Comparison of ENCODE assay signal across 8 cellular contexts in genomic region chr18:805755-806110, GRCh38. TPM values are rescaled to one million over a fixed set of nuclear protein-coding genes. Genes with fewer than 3 reads are reported as not detected.
DNase-seq lines count a peak whose midpoint lies in the region; ATAC-seq and TF ChIP-seq lines count a peak whose summit lies in the region.

No MANE protein-coding gene starts in this region.

- no peaks in the 10 kb centered on the region for H3K9me3 ChIP-seq in CD4-positive, alpha-beta T cell (ENCODE audit: control insufficient read depth, low read length)

- H3K27me3 Mint-ChIP-seq in CD4-positive, alpha-beta T cell: no peaks in the 10 kb centered on the region
- no peaks in the 10 kb centered on the region for H3K27me3 Mint-ChIP-seq in central memory CD8-positive, alpha-beta T cell

- no peaks in the 10 kb centered on the region for H3K27me3 ChIP-seq in CD4-positive, alpha-beta T cell (ENCODE audit: control insufficient read depth, insufficient read depth, low read length)

- H3K27ac ChIP-seq in CD4-positive, alpha-beta T cell (ENCODE audit: low read depth, low read length): no peak overlapping the region

- intact Hi-C loops in CD4-positive, alpha-beta T cell (cut with DNase I, micrococcal nuclease): loop anchor here in 1 of 2 experiments (5.0 kb wide), 1 partner anchor 43 kb away; no protein-coding TSS in a partner anchor

- peaks cover 78% of the 10 kb centered on the region for H3K4me1 Mint-ChIP-seq in CD4-positive, alpha-beta T cell (ENCODE audit: low read depth)
- peaks cover 59% of the 10 kb centered on the region for H3K4me1 Mint-ChIP-seq in central memory CD8-positive, alpha-beta T cell

- no peaks in the 10 kb centered on the region for H3K36me3 Mint-ChIP-seq in CD4-positive, alpha-beta T cell (ENCODE audit: low read depth)
- no peaks in the 10 kb centered on the region for H3K36me3 Mint-ChIP-seq in central memory CD8-positive, alpha-beta T cell (ENCODE audit: insufficient read depth)

- DNase-seq in CD4-positive, alpha-beta T cell: no peak
- no peak for DNase-seq in central memory CD8-positive, alpha-beta T cell (ENCODE audit: low spot score in 2 of 2)
- no peak for DNase-seq in stimulated activated CD4-positive, alpha-beta T cell treated with anti-CD3 and anti-CD28 coated beads, Interleukin-1b, Interleukin-23, amount 100 ng/mL, for 48 hours
- DNase-seq in UCSD-AML1 (lab: John Stamatoyannopoulos, UW; ENCODE audit: unreplicated experiment) (no peak), SKM-1 treated with dmso at 0.1 percent for 144 hours (lab: John Stamatoyannopoulos, UW; ENCODE audit: unreplicated experiment) (no peak)

- ATAC-seq in CD4-positive, alpha-beta T cell (ENCODE audit: poor library complexity): no peak
- ATAC-seq in GM19324 (IDR thresholded peaks at IDR 0.05; ENCODE audit: low FRiP score, unreplicated experiment) (peak; percentile 16), HG03139 (IDR thresholded peaks at IDR 0.05; ENCODE audit: unreplicated experiment) (peak; percentile 26), esophagus mucosa (no peak)
- ATAC-seq in central memory CD8-positive, alpha-beta T cell (replicated peaks; ENCODE audit: extremely low read depth, poor library complexity, severe bottlenecking): no peak

- TF ChIP-seq CTCF in CD4-positive, alpha-beta T cell (IDR thresholded peaks at IDR 0.05): no peak

- POLR2A ChIA-PET in CD4-positive, alpha-beta T cell (lab: Charles Lee): interaction anchor here (1.0 kb wide), 1 partner anchor 25 kb away, joined by 4 read pairs; no protein-coding TSS in a partner anchor

- H3K4me3 Mint-ChIP-seq in CD4-positive, alpha-beta T cell: peak overlapping the region; percentile 75
- H3K4me3 Mint-ChIP-seq in central memory CD8-positive, alpha-beta T cell: peak overlapping the region; percentile 48

- CTCF ChIA-PET in CD4-positive, alpha-beta T cell (lab: Charles Lee): no interaction called here

- no peaks in the 10 kb centered on the region for H3K9me3 Mint-ChIP-seq in CD4-positive, alpha-beta T cell
- no peaks in the 10 kb centered on the region for H3K9me3 Mint-ChIP-seq in central memory CD8-positive, alpha-beta T cell

- peak overlapping the region; percentile 25 for H3K27ac Mint-ChIP-seq in CD4-positive, alpha-beta T cell
- no peak overlapping the region for H3K27ac Mint-ChIP-seq in central memory CD8-positive, alpha-beta T cell (ENCODE audit: low read depth)

RNA-seq across cellular contexts. Expression of gene YES1, which starts 6.3 kb away (rescaled TPM):
- total RNA-seq in CD4-positive, alpha-beta T cell: 10 to 100 TPM; 17.6 to 19.8 TPM
- 49.7 TPM for total RNA-seq in esophagus mucosa

Comparison
In these comparisons a context has a peak if more than half of its experiments do, and no peak if none do; other contexts are left out.
1. ATAC-seq: peak in GM19324 (single experiment) and HG03139 (single experiment); none in CD4-positive, alpha-beta T cell (single experiment), central memory CD8-positive, alpha-beta T cell (single experiment) and esophagus mucosa (single experiment).